12 cellular contexts compared by ENCODE assay signal in genomic region chr13:63184693-63185092, GRCh38.
DNase-seq lines count a peak whose midpoint lies in the region; ATAC-seq and TF ChIP-seq lines count a peak whose summit lies in the region.
"Had no signal": no experiment of that assay in that cellular context is flagged by ENCODE, and none has a peak within 500 bp of the region (broad histone marks: within the 10 kb centered on the region; RNA-seq: fewer than 3 reads in every experiment).

No MANE protein-coding gene starts in this region.

- ATAC-seq in HG03571 (IDR thresholded peaks at IDR 0.05; ENCODE audit: unreplicated experiment) (no peak), HG02840 (IDR thresholded peaks at IDR 0.05; ENCODE audit: low FRiP score, unreplicated experiment) (no peak)

- H3F3A ChIP-seq in neural progenitor cell (ENCODE audit: low read depth) = no peaks in the 10 kb centered on the region

- H3K4me3 ChIP-seq in MG63 = no peak overlapping the region
- H3K4me3 ChIP-seq in endodermal cell (ENCODE audit: low read length) = no peak overlapping the region
- no peak overlapping the region for H3K4me3 ChIP-seq in neural progenitor cell
- H3K4me3 ChIP-seq: left ventricle myocardium inferior, prostate gland, testis had no signal

- H3K27ac Mint-ChIP-seq in endodermal cell (peak overlapping the region; percentile 33), neural progenitor cell (no peak overlapping the region), endothelial cell (ENCODE audit: unreplicated experiment) (no peak overlapping the region)

- H3K36me3 Mint-ChIP-seq in endodermal cell (ENCODE audit: low read depth) = no peaks in the 10 kb centered on the region
- H3K36me3 Mint-ChIP-seq in neural progenitor cell = no peaks in the 10 kb centered on the region
- H3K36me3 Mint-ChIP-seq in endothelial cell (ENCODE audit: low read depth, unreplicated experiment) = no peaks in the 10 kb centered on the region

- no peaks in the 10 kb centered on the region for H3K4me1 Mint-ChIP-seq in endodermal cell
- no peaks in the 10 kb centered on the region for H3K4me1 Mint-ChIP-seq in neural progenitor cell
- no peaks in the 10 kb centered on the region for H3K4me1 Mint-ChIP-seq in endothelial cell (ENCODE audit: unreplicated experiment)

- no peaks in the 10 kb centered on the region for H3K79me2 ChIP-seq in neural progenitor cell (ENCODE audit: low read depth)

- H3K9me3 ChIP-seq in MG63 (no peaks in the 10 kb centered on the region), endodermal cell (ENCODE audit: control insufficient read depth, low read length) (no peaks in the 10 kb centered on the region), neural progenitor cell (ENCODE audit: low read depth) (no peaks in the 10 kb centered on the region)
- H3K9me3 ChIP-seq: prostate gland, testis had no signal

- peak overlapping the region; percentile 81 for H2AFZ ChIP-seq in neural progenitor cell (replicated peaks)

- H3K9me3 Mint-ChIP-seq in endodermal cell (peaks cover 22% of the 10 kb centered on the region), neural progenitor cell (peaks cover 5% of the 10 kb centered on the region), endothelial cell (ENCODE audit: unreplicated experiment) (no peaks in the 10 kb centered on the region)

- H3K9ac ChIP-seq in endodermal cell (ENCODE audit: extremely low read depth, low read length, poor library complexity, severe bottlenecking) (no peak overlapping the region), neural progenitor cell (no peak overlapping the region)

- no peak overlapping the region for H3K27ac ChIP-seq in endodermal cell (ENCODE audit: low read depth, low read length)
- H3K27ac ChIP-seq in neural progenitor cell = no peak overlapping the region
- H3K27ac ChIP-seq: left ventricle myocardium inferior, prostate gland, testis had no signal

- TF ChIP-seq CTCF in endodermal cell (conservative IDR thresholded peaks at IDR 0.05) (no peak), neural progenitor cell (IDR thresholded peaks at IDR 0.05) (no peak), endothelial cell (IDR thresholded peaks at IDR 0.05; ENCODE audit: unreplicated experiment) (no peak)

- H3K4me1 ChIP-seq in endodermal cell (ENCODE audit: control insufficient read depth, insufficient read depth, low read length) (no peaks in the 10 kb centered on the region), neural progenitor cell (no peaks in the 10 kb centered on the region)
- H3K4me1 ChIP-seq: left ventricle myocardium inferior, prostate gland, testis had no signal

- 76% methylated on average over 2 of the region's 2 CpGs; no CpG with 5 or more reads in 1 of the 2 experiments for WGBS in endodermal cell (ENCODE audit: insufficient coverage in 1 of 2, insufficient read length in 1 of 2), 2 experiments

- H3K36me3 ChIP-seq in MG63 (no peaks in the 10 kb centered on the region), endodermal cell (ENCODE audit: control insufficient read depth, insufficient read depth, low read length) (no peaks in the 10 kb centered on the region), neural progenitor cell (no peaks in the 10 kb centered on the region)
- H3K36me3 ChIP-seq: left ventricle myocardium inferior, prostate gland had no signal

- peak; percentile 40 for DNase-seq in GM03348 (ENCODE audit: low spot score)
- DNase-seq in MG63 = peak; percentile 61
- DNase-seq in endodermal cell = peak; percentile 88
- peak; percentile 40 for DNase-seq in neural progenitor cell (ENCODE audit: low spot score)
- DNase-seq in NAMALWA (ENCODE audit: low spot score) = no peak
- no peak for DNase-seq in endothelial cell (ENCODE audit: low spot score)
- DNase-seq: left ventricle myocardium inferior, T-helper 9 cell, testis had no signal

- no peaks in the 10 kb centered on the region for H4K20me1 ChIP-seq in neural progenitor cell (ENCODE audit: low read depth)

- H3K4me3 Mint-ChIP-seq in endodermal cell (no peak overlapping the region), neural progenitor cell (no peak overlapping the region), endothelial cell (ENCODE audit: unreplicated experiment) (no peak overlapping the region)

- H3K27me3 Mint-ChIP-seq in endodermal cell (ENCODE audit: insufficient read depth) = no peaks in the 10 kb centered on the region
- H3K27me3 Mint-ChIP-seq in neural progenitor cell (ENCODE audit: insufficient read depth, low read depth) = no peaks in the 10 kb centered on the region
- peaks cover 2% of the 10 kb centered on the region for H3K27me3 Mint-ChIP-seq in endothelial cell (ENCODE audit: unreplicated experiment)

- H3K27me3 ChIP-seq in MG63 (no peaks in the 10 kb centered on the region), endodermal cell (ENCODE audit: control insufficient read depth, insufficient read depth, low read length, poor library complexity, severe bottlenecking) (no peaks in the 10 kb centered on the region), neural progenitor cell (no peaks in the 10 kb centered on the region)
- H3K27me3 ChIP-seq: testis had no signal

- no peak overlapping the region for H3K4me2 ChIP-seq in neural progenitor cell

Comparison
In these comparisons a context has a peak if more than half of its experiments do, and no peak if none do; other contexts are left out.
1. DNase-seq: peak in GM03348 (single experiment), MG63 (single experiment), endodermal cell (single experiment) and neural progenitor cell (single experiment); none in NAMALWA (single experiment) and endothelial cell (single experiment).